8 cellular contexts compared by ENCODE assay signal in genomic region chr1:55191219-55191952, GRCh38. TPM values are rescaled to one million over a fixed set of nuclear protein-coding genes. Genes with fewer than 3 reads are reported as not detected.
A peak's percentile ranks its signal among the peaks of the same experiment; 100 is the strongest.
DNase-seq lines count a peak whose midpoint lies in the region; ATAC-seq and TF ChIP-seq lines count a peak whose summit lies in the region.
"Not testable (repeated sequence)": the region's sequence is repeated elsewhere in the genome, so short reads cannot be mapped to it uniquely, and the experiment has no call there.

No MANE protein-coding gene starts in this region.

- H3K4me2 ChIP-seq in IMR-90 (ENCODE audit: low read depth, low read length): not testable (repeated sequence)
- peak overlapping the region; percentile 64 for H3K4me2 ChIP-seq in PC-3 (ENCODE audit: low read length)

- not testable (repeated sequence) for TF ChIP-seq CTCF in CD4-positive, alpha-beta T cell (IDR thresholded peaks at IDR 0.05); IMR-90 (conservative IDR thresholded peaks at IDR 0.05; ENCODE audit: low read depth, low read length); PC-3 (conservative IDR thresholded peaks at IDR 0.05; ENCODE audit: low read depth, low read length); progenitor cell of endocrine pancreas (IDR thresholded peaks at IDR 0.05; ENCODE audit: unreplicated experiment)

- not testable (repeated sequence) for H2BK120ac ChIP-seq in IMR-90 (ENCODE audit: low read depth, low read length)

- not testable (repeated sequence) for H3K9me1 ChIP-seq in IMR-90 (ENCODE audit: insufficient read depth, low read length)

- not testable (repeated sequence) for H3K9me3 ChIP-seq in CD4-positive, alpha-beta T cell (ENCODE audit: control insufficient read depth, low read length); IMR-90 (ENCODE audit: control insufficient read depth, insufficient read depth, low read length); PC-3 (ENCODE audit: low read length)

- not testable (repeated sequence) for H3F3A ChIP-seq in PC-3 (ENCODE audit: low read length, unreplicated experiment)

- not testable (repeated sequence) for BruUV-seq in IMR-90 (replicated peaks; lab: Mats Ljungman, UMichigan); PC-3 (replicated peaks; lab: Mats Ljungman, UMichigan)

- H3K79me2 ChIP-seq in PC-3 (ENCODE audit: low read length): peaks cover 89% of the 10 kb centered on the region

- not testable (repeated sequence) for H3K36me3 ChIP-seq in IMR-90 (ENCODE audit: control insufficient read depth, insufficient read depth, low read length); PC-3 (ENCODE audit: low read depth, low read length)

- H4K8ac ChIP-seq in IMR-90 (ENCODE audit: low read depth in 2 of 2, low read length in 2 of 2): not testable (repeated sequence)

- peak overlapping the region; percentile 12 for H3K27ac Mint-ChIP-seq in CD4-positive, alpha-beta T cell
- H3K27ac Mint-ChIP-seq in activated naive CD8-positive, alpha-beta T cell: peak overlapping the region; percentile 51
- H3K27ac Mint-ChIP-seq in effector memory CD8-positive, alpha-beta T cell: peak overlapping the region; percentile 26 to 41
- peak overlapping the region; percentile 86 for H3K27ac Mint-ChIP-seq in progenitor cell of endocrine pancreas

- H3K18ac ChIP-seq in IMR-90 (ENCODE audit: low read depth, low read length): not testable (repeated sequence)

- H2BK5ac ChIP-seq in IMR-90 (ENCODE audit: low read depth, low read length, poor library complexity, severe bottlenecking): not testable (repeated sequence)

- H3K4me3 Mint-ChIP-seq in CD4-positive, alpha-beta T cell; activated naive CD8-positive, alpha-beta T cell: not testable (repeated sequence)
- H3K4me3 Mint-ChIP-seq in effector memory CD8-positive, alpha-beta T cell: peak overlapping the region in 1 of 2 donors; percentile 34
- H3K4me3 Mint-ChIP-seq in progenitor cell of endocrine pancreas (ENCODE audit: low read depth): peak overlapping the region; percentile 31

- H3K27me3 Mint-ChIP-seq in CD4-positive, alpha-beta T cell; activated naive CD8-positive, alpha-beta T cell; effector memory CD8-positive, alpha-beta T cell; progenitor cell of endocrine pancreas: not testable (repeated sequence)

- not testable (repeated sequence) for H2AK5ac ChIP-seq in IMR-90 (ENCODE audit: low read depth, low read length)

- H3K36me3 Mint-ChIP-seq in CD4-positive, alpha-beta T cell (ENCODE audit: low read depth): peaks cover 35% of the 10 kb centered on the region
- H3K36me3 Mint-ChIP-seq in activated naive CD8-positive, alpha-beta T cell: peaks cover 18% of the 10 kb centered on the region
- not testable (repeated sequence) for H3K36me3 Mint-ChIP-seq in effector memory CD8-positive, alpha-beta T cell (ENCODE audit: insufficient read depth); progenitor cell of endocrine pancreas (ENCODE audit: insufficient read depth)

- H3K27ac ChIP-seq in CD4-positive, alpha-beta T cell (ENCODE audit: low read depth, low read length); PC-3 (ENCODE audit: low read length): not testable (repeated sequence)
- peak overlapping the region; percentile 31; the same call in 1 of the 2 replicates for H3K27ac ChIP-seq in IMR-90 (ENCODE audit: insufficient read depth, low read length)

- not testable (repeated sequence) for H3K9me2 ChIP-seq in PC-3 (replicated peaks; ENCODE audit: low read length)

- H3K56ac ChIP-seq in IMR-90 (ENCODE audit: extremely low read depth, insufficient read depth, low read length): not testable (repeated sequence)

- not testable (repeated sequence) for DNase-seq in CD4-positive, alpha-beta T cell; IMR-90; effector memory CD8-positive, alpha-beta T cell; left colon; progenitor cell of endocrine pancreas (ENCODE audit: low spot score, unreplicated experiment)
- DNase-seq in ELR (ENCODE audit: low read depth): peak; percentile 73
- DNase-seq in PC-3: peak; percentile 83

- not testable (repeated sequence) for H4K91ac ChIP-seq in IMR-90 (ENCODE audit: insufficient read depth, low read depth, low read length)

- not testable (repeated sequence) for H3K27me3 ChIP-seq in CD4-positive, alpha-beta T cell (ENCODE audit: control insufficient read depth, insufficient read depth, low read length); IMR-90 (ENCODE audit: control insufficient read depth, insufficient read depth, low read length); PC-3 (ENCODE audit: low read length)

- WGBS in IMR-90 (ENCODE audit: extremely low coverage in 2 of 2, insufficient read length in 1 of 2), 2 experiments: 93% methylated on average over 3 of the region's 11 CpGs; no CpG with 5 or more reads in 1 of the 2 experiments

- intact Hi-C loops in CD4-positive, alpha-beta T cell (cut with DNase I, micrococcal nuclease); PC-3 (cut with micrococcal nuclease); left colon (cut with DNase I, micrococcal nuclease): not testable (repeated sequence)
- intact Hi-C loops in IMR-90 (cut with micrococcal nuclease): loop anchor here (5.0 kb wide), 1 partner anchor 39 kb away; no protein-coding TSS in a partner anchor

- POLR2A ChIA-PET in CD4-positive, alpha-beta T cell (lab: Charles Lee); IMR-90 (lab: Charles Lee; ENCODE audit: unreplicated experiment); PC-3 (lab: Charles Lee; ENCODE audit: unreplicated experiment): not testable (repeated sequence)

- not testable (repeated sequence) for H2BK20ac ChIP-seq in IMR-90 (ENCODE audit: low read depth, low read length)

- H3K9me3 Mint-ChIP-seq in CD4-positive, alpha-beta T cell; activated naive CD8-positive, alpha-beta T cell (ENCODE audit: low read depth); effector memory CD8-positive, alpha-beta T cell: not testable (repeated sequence)
- H3K9me3 Mint-ChIP-seq in progenitor cell of endocrine pancreas (ENCODE audit: low read depth): peaks cover 11% of the 10 kb centered on the region

- CTCF ChIA-PET in CD4-positive, alpha-beta T cell (lab: Charles Lee); IMR-90 (lab: Yijun Ruan, JAX); PC-3 (lab: Charles Lee): not testable (repeated sequence)

- dilution Hi-C loops in IMR-90 (cut with HindIII; ENCODE audit: low sequenced_read_pairs, unreplicated experiment): not testable (repeated sequence)

- TF ChIP-seq RAD21 in IMR-90 (IDR thresholded peaks at IDR 0.05; ENCODE audit: low read length): not testable (repeated sequence)

- peaks cover 29 to 64% of the 10 kb centered on the region in 2 experiments for H3K79me1 ChIP-seq in IMR-90 (ENCODE audit: low read depth in 1 of 2, low read length in 2 of 2)

- not testable (repeated sequence) for H4K5ac ChIP-seq in IMR-90 (ENCODE audit: low read depth, low read length)

- peaks cover 44% of the 10 kb centered on the region; the same call in 1 of the 2 replicates for H4K20me1 ChIP-seq in IMR-90 (ENCODE audit: insufficient read depth, low read length)
- not testable (repeated sequence) for H4K20me1 ChIP-seq in PC-3 (ENCODE audit: low read length)

- not testable (repeated sequence) for H3K4ac ChIP-seq in IMR-90 (ENCODE audit: low read depth, low read length)

- H2BK15ac ChIP-seq in IMR-90 (ENCODE audit: low read depth, low read length): not testable (repeated sequence)

- not testable (repeated sequence) for ATAC-seq in CD4-positive, alpha-beta T cell (ENCODE audit: poor library complexity); effector memory CD8-positive, alpha-beta T cell (replicated peaks)
- ATAC-seq in IMR-90 (ENCODE audit: low read depth): peak; percentile 65
- peak; percentile 94 for ATAC-seq in PC-3
- ATAC-seq in left colon: peak; percentile 88

- not testable (repeated sequence) for H3K4me1 ChIP-seq in IMR-90 (ENCODE audit: control insufficient read depth, insufficient read depth, low read length)
- peaks cover 13% of the 10 kb centered on the region; the same call in 1 of the 2 replicates for H3K4me1 ChIP-seq in PC-3 (ENCODE audit: insufficient read depth, low read length)

- not testable (repeated sequence) for H2AFZ ChIP-seq in IMR-90 (replicated peaks; ENCODE audit: low read length, poor library complexity); PC-3 (ENCODE audit: low read length)

- TF ChIP-seq POLR2A in IMR-90 (IDR thresholded peaks at IDR 0.05; ENCODE audit: low read depth, low read length): not testable (repeated sequence)

- H3K4me1 Mint-ChIP-seq in CD4-positive, alpha-beta T cell (ENCODE audit: low read depth): peaks cover 77% of the 10 kb centered on the region
- peaks cover 73% of the 10 kb centered on the region for H3K4me1 Mint-ChIP-seq in activated naive CD8-positive, alpha-beta T cell (ENCODE audit: low read depth)
- H3K4me1 Mint-ChIP-seq in effector memory CD8-positive, alpha-beta T cell (ENCODE audit: low read depth in 2 of 2): peaks cover 47 to 65% of the 10 kb centered on the region in 2 donors
- peaks cover 33% of the 10 kb centered on the region for H3K4me1 Mint-ChIP-seq in progenitor cell of endocrine pancreas (ENCODE audit: low read depth)

- not testable (repeated sequence) for H3K23ac ChIP-seq in IMR-90 (ENCODE audit: low read depth, low read length)

- not testable (repeated sequence) for H3K4me3 ChIP-seq in IMR-90 (ENCODE audit: insufficient read depth, low read depth, low read length); PC-3 (ENCODE audit: low read length)

- not testable (repeated sequence) for H3K9ac ChIP-seq in IMR-90 (ENCODE audit: low read depth, low read length); PC-3 (ENCODE audit: low read length)

- not testable (repeated sequence) for H3K14ac ChIP-seq in IMR-90 (replicated peaks; ENCODE audit: low read depth, low read length)

- H2AK9ac ChIP-seq in IMR-90 (replicated peaks; ENCODE audit: low read depth, low read length, poor library complexity): not testable (repeated sequence)

- in situ Hi-C loops in IMR-90 (cut with MboI; ENCODE audit: low sequenced_read_pairs): not testable (repeated sequence)

RNA-seq across cellular contexts. Expression of gene USP24, which starts 23.8 kb away (rescaled TPM):
- 10 to 100 TPM; 68.6 to 76.3 TPM for total RNA-seq in CD4-positive, alpha-beta T cell
- total RNA-seq in IMR-90 (2012; rRNA removed): 34.7 and 36.7 TPM in 2 replicates
- polyA plus RNA-seq in IMR-90 (2012; rRNA removed): 6.4 and 8.4 TPM in 2 replicates
- 1.7 and 3.6 TPM in 2 replicates for polyA plus RNA-seq in IMR-90 (2012; cell fraction: cytosol; rRNA removed)
- polyA plus RNA-seq in IMR-90 (2012; cell fraction: nucleus; rRNA removed; ENCODE audit: low replicate concordance): 4.9 and 29.1 TPM in 2 replicates
- 29.1 and 38.5 TPM in 2 replicates for total RNA-seq in PC-3 (2014; rRNA removed)
- 10 to 100 TPM; 33.5 to 35.2 TPM for total RNA-seq in left colon
- total RNA-seq in progenitor cell of endocrine pancreas: 57.1 and 61.0 TPM in 2 replicates

Comparison
In these comparisons a context has a peak if more than half of its experiments do, and no peak if none do; other contexts are left out.
1. H3K27ac Mint-ChIP-seq: peak in every context shown above with its lines; median percentile 86 in progenitor cell of endocrine pancreas; 51 in activated naive CD8-positive, alpha-beta T cell; 34 in effector memory CD8-positive, alpha-beta T cell; 12 in CD4-positive, alpha-beta T cell.